In the genomic region with DNA sequence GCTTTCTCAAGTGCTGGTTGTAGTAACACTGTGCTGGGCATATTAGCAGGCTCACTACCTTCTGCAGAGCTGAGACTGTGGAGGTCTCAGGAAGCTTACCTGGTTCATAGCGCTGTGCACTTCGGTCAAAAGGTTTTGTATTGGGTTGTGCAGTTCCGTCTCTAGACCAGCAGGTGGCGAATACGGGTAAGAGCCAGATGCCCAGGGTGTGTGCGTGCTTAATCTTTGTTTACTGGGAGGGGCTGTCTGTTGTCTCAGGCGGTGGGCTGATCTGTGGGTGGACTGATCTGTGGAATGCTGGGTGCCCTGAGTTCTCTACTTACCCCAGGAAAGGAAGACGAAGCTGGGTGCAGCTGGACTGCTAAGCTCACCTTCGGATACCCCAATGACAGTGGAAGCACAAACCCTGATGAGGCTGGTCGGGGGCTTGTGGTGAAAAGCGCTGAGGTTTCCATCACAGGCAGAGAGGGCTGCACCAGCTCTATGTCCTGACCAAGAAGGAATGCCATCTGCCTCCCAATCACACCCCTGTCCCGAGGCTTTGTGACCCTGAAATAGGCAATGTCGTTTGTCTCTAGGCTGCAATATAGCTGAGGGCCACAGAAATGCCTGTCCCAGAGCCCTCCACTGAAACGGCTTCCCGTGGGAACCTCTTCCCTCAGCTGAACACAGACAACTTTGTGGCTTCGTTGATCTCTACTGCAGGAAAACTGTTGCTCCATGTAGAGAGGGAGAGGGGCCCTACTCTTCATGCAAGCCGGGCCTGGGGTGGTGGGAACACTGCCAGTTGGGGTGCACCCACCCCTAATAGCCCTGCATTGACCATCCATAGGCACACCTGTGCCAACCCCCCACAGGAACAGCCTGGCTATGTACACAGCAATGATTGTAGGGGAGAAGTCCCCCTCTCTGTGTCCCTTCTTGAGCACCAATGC, we compare ENCODE assay signal across 8 cellular contexts. TPM values are rescaled to one million over a fixed set of nuclear protein-coding genes. Genes with fewer than 3 reads are reported as not detected.
DNase-seq lines count a peak whose midpoint lies in the region; ATAC-seq and TF ChIP-seq lines count a peak whose summit lies in the region.

No MANE protein-coding gene starts in this region.

- H3K36me3 Mint-ChIP-seq in activated naive CD8-positive, alpha-beta T cell treated with anti-CD3 and anti-CD28 coated beads, Interleukin-2, amount 10 ng/mL, durations not matched to agents 7 days and 5 days, result no peaks in the 10 kb centered on the region

- no peaks in the 10 kb centered on the region for H3K9me3 Mint-ChIP-seq in activated naive CD8-positive, alpha-beta T cell treated with anti-CD3 and anti-CD28 coated beads, Interleukin-2, amount 10 ng/mL, durations not matched to agents 7 days and 5 days

- H3K27ac ChIP-seq in heart left ventricle (no peak overlapping the region), prostate gland (no peak overlapping the region)

- intact Hi-C loops in heart left ventricle (cut with DNase I) (loop anchor here in 8 of 10 donors (2.0 to 10.0 kb wide), 7 partner anchors 38 to 323 kb away; partner anchors contain the start of genes ICA1L (in 7 of the 8), FAM117B (in 4 of the 8), CARF (in 1 of the 8) and WDR12 (in 1 of the 8)), prostate gland (cut with DNase I) (no loop called here)

- peaks cover 7% of the 10 kb centered on the region for H3K4me1 Mint-ChIP-seq in activated naive CD8-positive, alpha-beta T cell treated with anti-CD3 and anti-CD28 coated beads, Interleukin-2, amount 10 ng/mL, durations not matched to agents 7 days and 5 days

- DNase-seq in EH (ENCODE audit: low read depth), result peak; percentile 73
- DNase-seq in H7, result peak; percentile 79
- peak; percentile 79 for DNase-seq in NCI-H1105 (lab: John Stamatoyannopoulos, UW)
- DNase-seq in SKM-1 treated with dmso at 0.1 percent for 144 hours (lab: John Stamatoyannopoulos, UW; ENCODE audit: unreplicated experiment), result peak; percentile 64
- DNase-seq in activated naive CD8-positive, alpha-beta T cell treated with anti-CD3 and anti-CD28 coated beads, Interleukin-2, amount 10 ng/mL, durations not matched to agents 7 days and 5 days, result peak; percentile 52
- peak; percentile 54 to 75 (median 61) for DNase-seq in heart left ventricle
- peak; percentile 70 for DNase-seq in prostate gland (ENCODE audit: low spot score)
- DNase-seq in ureter (ENCODE audit: low spot score), result peak; percentile 67

- ATAC-seq in activated naive CD8-positive, alpha-beta T cell treated with anti-CD3 and anti-CD28 coated beads, Interleukin-2, amount 10 ng/mL, durations not matched to agents 7 days and 5 days (ENCODE audit: low read depth), result peak; percentile 96
- peak; percentile 50 to 91 (median 90) for ATAC-seq in heart left ventricle

- H3K27ac Mint-ChIP-seq in activated naive CD8-positive, alpha-beta T cell treated with anti-CD3 and anti-CD28 coated beads, Interleukin-2, amount 10 ng/mL, durations not matched to agents 7 days and 5 days, result peak overlapping the region; percentile 88

- 24 to 36% (median 34%) methylated on average over 15 to 17 of the region's 17 CpGs for WGBS in heart left ventricle, 4 donors
- WGBS in prostate gland, result 33% methylated on average over 17 of the region's 17 CpGs

- H3K36me3 ChIP-seq in H7 (replicated peaks; ENCODE audit: control insufficient read depth, insufficient read depth, low read length) (no peaks in the 10 kb centered on the region), heart left ventricle (no peaks in the 10 kb centered on the region), prostate gland (no peaks in the 10 kb centered on the region)

- H3K4me1 ChIP-seq in heart left ventricle (peaks cover 0 to 18% (median 8%) of the 10 kb centered on the region in 12 donors), prostate gland (replicated peaks) (no peaks in the 10 kb centered on the region)

- peak; percentile 87 to 96 (median 91) for TF ChIP-seq CTCF in heart left ventricle (IDR thresholded peaks at IDR 0.05)
- peak; percentile 70 to 90 (median 86) for TF ChIP-seq CTCF in prostate gland (IDR thresholded peaks at IDR 0.05)

- peak overlapping the region; percentile 60 for H3K4me3 Mint-ChIP-seq in activated naive CD8-positive, alpha-beta T cell treated with anti-CD3 and anti-CD28 coated beads, Interleukin-2, amount 10 ng/mL, durations not matched to agents 7 days and 5 days

- no peaks in the 10 kb centered on the region for H3K27me3 Mint-ChIP-seq in activated naive CD8-positive, alpha-beta T cell treated with anti-CD3 and anti-CD28 coated beads, Interleukin-2, amount 10 ng/mL, durations not matched to agents 7 days and 5 days

- POLR2A ChIA-PET in activated naive CD8-positive, alpha-beta T cell treated with anti-CD3 and anti-CD28 coated beads, Interleukin-2, amount 10 ng/mL, durations not matched to agents 7 days and 5 days (lab: Charles Lee), result interaction anchor here (0.6 to 1.7 kb wide), 5 partner anchors 46 to 650 kb away, joined by 3 to 16 read pairs (median 6); partner anchors contain the start of genes CYP20A1, FAM117B and ICA1L

- H3K9me3 ChIP-seq in heart left ventricle (peaks cover 0 to 10% (median 2%) of the 10 kb centered on the region in 12 donors), prostate gland (no peaks in the 10 kb centered on the region)

- H3K4me3 ChIP-seq in H7 (ENCODE audit: insufficient read depth, low read depth, low read length), result no peak overlapping the region
- H3K4me3 ChIP-seq in heart left ventricle, result peak overlapping the region in 8 of 12 donors; percentile 0 to 34 (median 24)
- H3K4me3 ChIP-seq in prostate gland, result no peak overlapping the region

- H3K27me3 ChIP-seq in H7 (ENCODE audit: control insufficient read depth, insufficient read depth, low read length) (no peaks in the 10 kb centered on the region), heart left ventricle (no peaks in the 10 kb centered on the region), prostate gland (replicated peaks; ENCODE audit: insufficient read depth) (no peaks in the 10 kb centered on the region)

- TF ChIP-seq POLR2A in heart left ventricle (IDR thresholded peaks at IDR 0.05) (no peak), prostate gland (IDR thresholded peaks at IDR 0.05) (no peak)

RNA-seq across cellular contexts. Expression of gene FAM117B, which starts 45.9 kb away (rescaled TPM):
- 6.9 and 8.1 TPM in 2 replicates for total RNA-seq in H7 (2014; rRNA removed; shearing (Covaris generic))
- total RNA-seq in activated naive CD8-positive, alpha-beta T cell treated with anti-CD3 and anti-CD28 coated beads, Interleukin-2, amount 10 ng/mL, durations not matched to agents 7 days and 5 days, result 10 to 100 TPM; 22.1 to 23.1 TPM
- total RNA-seq in heart left ventricle (1 to 10 TPM in 8 of 9 donors, under 1 TPM in 1; 0.88 to 6.1 (median 2.9) TPM), prostate gland (10 to 100 TPM; 27.5 to 30.5 TPM), ureter (20.6 TPM)
- polyA plus RNA-seq in heart left ventricle, result under 1 TPM; 0.68 to 0.88 TPM

Comparison
In these comparisons a context has a peak if more than half of its experiments do, and no peak if none do; other contexts are left out.
1. H3K4me3 ChIP-seq: peak in heart left ventricle (8 of 12); none in H7 (single experiment) and prostate gland (0 of 2).
2. Peak in every context shown above with its lines, with median percentiles within 50 percentile points of each other: DNase-seq.